14 cellular contexts compared by ENCODE assay signal in genomic region chr11:134038897-134039470, GRCh38. TPM values are rescaled to one million over a fixed set of nuclear protein-coding genes. Genes with fewer than 3 reads are reported as not detected.
A peak's percentile ranks its signal among the peaks of the same experiment; 100 is the strongest.
DNase-seq lines count a peak whose midpoint lies in the region; ATAC-seq and TF ChIP-seq lines count a peak whose summit lies in the region.
"Had no signal": no experiment of that assay in that cellular context is flagged by ENCODE, and none has a peak within 500 bp of the region (broad histone marks: within the 10 kb centered on the region; RNA-seq: fewer than 3 reads in every experiment).

No MANE protein-coding gene starts in this region.

- TF ChIP-seq CTCF in CD4-positive, alpha-beta T cell (IDR thresholded peaks at IDR 0.05) = no peak
- TF ChIP-seq CTCF in left ventricle myocardium inferior (IDR thresholded peaks at IDR 0.05; ENCODE audit: borderline replicate concordance) (no peak), ovary (IDR thresholded peaks at IDR 0.05) (no peak)

- H3K4me1 Mint-ChIP-seq in CD4-positive, alpha-beta T cell (ENCODE audit: low read depth) = peaks cover 39% of the 10 kb centered on the region

- CTCF ChIA-PET in CD4-positive, alpha-beta T cell (lab: Charles Lee) = interaction anchor here (0.9 to 1.5 kb wide), 2 partner anchors 11 to 92 kb away, joined by 3 to 9 read pairs; no protein-coding TSS in a partner anchor

- no peak overlapping the region for H3K27ac ChIP-seq in CD4-positive, alpha-beta T cell (ENCODE audit: low read depth, low read length)
- peak overlapping the region; percentile 63 for H3K27ac ChIP-seq in left ventricle myocardium inferior (replicated peaks)
- peak overlapping the region; percentile 51 to 82 for H3K27ac ChIP-seq in ovary
- H3K27ac ChIP-seq: epithelial cell of prostate, tibial nerve had no signal

- H3K9me3 ChIP-seq in CD4-positive, alpha-beta T cell (ENCODE audit: control insufficient read depth, low read length) = no peaks in the 10 kb centered on the region
- no peaks in the 10 kb centered on the region for H3K9me3 ChIP-seq in left ventricle myocardium inferior (replicated peaks)
- H3K9me3 ChIP-seq in ovary = no peaks in the 10 kb centered on the region
- H3K9me3 ChIP-seq: tibial nerve had no signal

- 23 to 28% (median 27%) methylated on average over 10 of the region's 10 CpGs for WGBS in ovary, 3 donors

- POLR2A ChIA-PET in CD4-positive, alpha-beta T cell (lab: Charles Lee) = interaction anchor here (0.6 to 2.8 kb wide), 2 partner anchors 30 to 144 kb away, joined by 3 to 12 read pairs; partner anchors contain the start of gene JAM3

- intact Hi-C loops in CD4-positive, alpha-beta T cell (cut with DNase I, micrococcal nuclease) = loop anchor here (5.0 kb wide), 2 partner anchors 92 to 112 kb away; no protein-coding TSS in a partner anchor
- intact Hi-C loops in left ventricle myocardium inferior (cut with micrococcal nuclease) (no loop called here), ovary (cut with DNase I) (loop anchor here in 2 of 4 donors (10.0 kb wide), 2 partner anchors 84 to 186 kb away; partner anchors contain the start of genes IGSF9B (in 1 of the 2), NCAPD3 (in 1 of the 2) and VPS26B (in 1 of the 2))

- H3K4me1 ChIP-seq in left ventricle myocardium inferior (peaks cover 80% of the 10 kb centered on the region), ovary (ENCODE audit: insufficient read depth) (peaks cover 20% of the 10 kb centered on the region)

- no peak for ATAC-seq in CD4-positive, alpha-beta T cell (ENCODE audit: poor library complexity)
- no peak for ATAC-seq in HG03135 (IDR thresholded peaks at IDR 0.05; ENCODE audit: unreplicated experiment)
- ATAC-seq: activated CD8-positive, alpha-beta memory T cell treated with anti-CD3 and anti-CD28 coated beads, Interleukin-2, amount 10 ng/mL, durations not matched to agents 7 days and 5 days; HepG2 had no signal

- no peaks in the 10 kb centered on the region for H3K9me3 Mint-ChIP-seq in CD4-positive, alpha-beta T cell

- no peaks in the 10 kb centered on the region for H3K36me3 Mint-ChIP-seq in CD4-positive, alpha-beta T cell (ENCODE audit: low read depth)

- H3K4me3 ChIP-seq in left ventricle myocardium inferior (peak overlapping the region; percentile 39), ovary (no peak overlapping the region)
- H3K4me3 ChIP-seq: tibial nerve had no signal

- no peaks in the 10 kb centered on the region for H3K27me3 Mint-ChIP-seq in CD4-positive, alpha-beta T cell
- H3K27me3 Mint-ChIP-seq: activated CD8-positive, alpha-beta memory T cell treated with anti-CD3 and anti-CD28 coated beads, Interleukin-2, amount 10 ng/mL, durations not matched to agents 7 days and 5 days had no signal

- no peak for TF ChIP-seq EP300 in ovary (IDR thresholded peaks at IDR 0.05)

- H3K27me3 ChIP-seq in CD4-positive, alpha-beta T cell (ENCODE audit: control insufficient read depth, insufficient read depth, low read length) = no peaks in the 10 kb centered on the region
- H3K27me3 ChIP-seq in left ventricle myocardium inferior (ENCODE audit: low read depth) (no peaks in the 10 kb centered on the region), ovary (no peaks in the 10 kb centered on the region)
- H3K27me3 ChIP-seq: tibial nerve had no signal

- H3K36me3 ChIP-seq in left ventricle myocardium inferior = no peaks in the 10 kb centered on the region
- H3K36me3 ChIP-seq in ovary = no peaks in the 10 kb centered on the region
- H3K36me3 ChIP-seq: tibial nerve had no signal

- DNase-seq in CD4-positive, alpha-beta T cell = no peak
- DNase-seq in NCI-H82 treated with DMSO at 0.1 percent for 48 hours (lab: John Stamatoyannopoulos, UW; ENCODE audit: unreplicated experiment) (peak; percentile 34), left ventricle myocardium inferior (no peak), ovary (peak in 2 of 5 donors; percentile 21 to 39), NCI-H1048 (lab: John Stamatoyannopoulos, UW) (no peak), NCI-H2107 (lab: John Stamatoyannopoulos, UW) (no peak), NCI-H128 (lab: John Stamatoyannopoulos, UW; ENCODE audit: unreplicated experiment) (no peak)
- DNase-seq: activated CD8-positive, alpha-beta memory T cell treated with anti-CD3 and anti-CD28 coated beads, Interleukin-2, amount 10 ng/mL, durations not matched to agents 7 days and 5 days; aorta; NCI-H2081 had no signal

- H3K27ac Mint-ChIP-seq in CD4-positive, alpha-beta T cell = peak overlapping the region; percentile 86
- H3K27ac Mint-ChIP-seq: activated CD8-positive, alpha-beta memory T cell treated with anti-CD3 and anti-CD28 coated beads, Interleukin-2, amount 10 ng/mL, durations not matched to agents 7 days and 5 days had no signal

- TF ChIP-seq POLR2A in ovary (IDR thresholded peaks at IDR 0.05) = no peak

- peak overlapping the region; percentile 94 for H3K4me3 Mint-ChIP-seq in CD4-positive, alpha-beta T cell
- H3K4me3 Mint-ChIP-seq: activated CD8-positive, alpha-beta memory T cell treated with anti-CD3 and anti-CD28 coated beads, Interleukin-2, amount 10 ng/mL, durations not matched to agents 7 days and 5 days had no signal

RNA-seq across cellular contexts. Expression of gene JAM3, which starts 29.9 kb away (rescaled TPM):
- total RNA-seq in CD4-positive, alpha-beta T cell = 10 to 100 TPM; 13.5 to 15.3 TPM
- total RNA-seq in left ventricle myocardium inferior = 36.2 TPM
- 10 to 100 TPM; 32.5 to 95.0 (median 72.3) TPM for total RNA-seq in ovary
- polyA plus RNA-seq in ovary = 10 to 100 TPM; 43.1 to 86.5 TPM
